ENCODE assay signal across 1 cellular context in the genomic region with DNA sequence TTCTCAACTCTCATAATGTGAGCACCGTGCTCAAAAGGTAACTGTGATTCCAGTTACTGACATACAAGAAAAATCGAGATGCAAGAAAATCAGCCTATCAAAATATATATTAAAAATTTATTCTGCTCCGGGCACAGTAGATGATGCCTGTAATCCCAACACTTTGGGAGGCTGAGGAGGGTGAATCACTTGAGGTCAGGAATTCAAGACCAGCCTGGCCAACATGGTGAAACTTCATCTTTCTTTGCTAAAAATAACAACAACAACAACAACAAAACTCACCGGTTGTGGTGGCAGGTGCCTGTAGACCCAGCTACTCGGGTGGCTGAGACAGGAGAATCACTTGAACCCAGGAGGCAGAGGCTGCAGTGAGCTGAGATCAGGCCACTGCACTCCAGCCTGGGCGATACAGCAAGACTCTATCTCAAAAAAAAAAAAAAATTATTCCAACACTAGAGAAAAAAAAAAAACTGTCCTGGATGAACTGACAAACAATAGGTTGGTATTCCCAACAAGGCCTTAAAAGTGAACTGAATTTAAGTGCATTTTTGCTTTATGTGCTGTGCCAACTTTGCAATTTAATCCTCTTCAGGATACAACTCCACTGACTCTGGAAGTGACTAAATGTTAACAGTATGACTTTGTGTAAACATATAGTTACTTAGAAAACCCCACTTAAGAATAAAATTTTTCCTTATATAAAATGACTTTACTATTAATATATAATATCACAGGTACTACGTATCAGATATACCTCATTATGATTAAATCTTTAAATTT.
TF ChIP-seq lines count a peak whose summit lies in the region.

No MANE protein-coding gene starts in this region.

TF ChIP-seq in SK-N-SH, 30 proteins besides CTCF, POLR2A, EP300 and RAD21 (continued from another document):
- TF ChIP-seq, protein P1, sequence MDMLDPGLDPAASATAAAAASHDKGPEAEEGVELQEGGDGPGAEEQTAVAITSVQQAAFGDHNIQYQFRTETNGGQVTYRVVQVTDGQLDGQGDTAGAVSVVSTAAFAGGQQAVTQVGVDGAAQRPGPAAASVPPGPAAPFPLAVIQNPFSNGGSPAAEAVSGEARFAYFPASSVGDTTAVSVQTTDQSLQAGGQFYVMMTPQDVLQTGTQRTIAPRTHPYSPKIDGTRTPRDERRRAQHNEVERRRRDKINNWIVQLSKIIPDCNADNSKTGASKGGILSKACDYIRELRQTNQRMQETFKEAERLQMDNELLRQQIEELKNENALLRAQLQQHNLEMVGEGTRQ (IDR thresholded peaks at IDR 0.05; ENCODE audit: borderline replicate concordance, low read depth, low read length), result no peak
- TF ChIP-seq RFX5 (IDR thresholded peaks at IDR 0.05; ENCODE audit: low read length), result no peak
